ENCODE assay signal across 24 cellular contexts in genomic region chr5:137148656-137149055, GRCh38.
DNase-seq lines count a peak whose midpoint lies in the region; ATAC-seq and TF ChIP-seq lines count a peak whose summit lies in the region.
"Had no signal": no experiment of that assay in that cellular context is flagged by ENCODE, and none has a peak within 500 bp of the region (broad histone marks: within the 10 kb centered on the region; RNA-seq: fewer than 3 reads in every experiment).

No MANE protein-coding gene starts in this region.

- peaks cover 11% of the 10 kb centered on the region for H3K4me1 ChIP-seq in smooth muscle cell (ENCODE audit: low read depth)

- DNase-seq in NCI-H69 (lab: John Stamatoyannopoulos, UW): peak; percentile 44
- DNase-seq in astrocyte of the hippocampus (ENCODE audit: low read depth, low spot score): peak; percentile 38
- DNase-seq in myocyte (ENCODE audit: low read depth): peak; percentile 61
- DNase-seq in smooth muscle cell (lab: John Stamatoyannopoulos, UW; ENCODE audit: unreplicated experiment): no peak
- DNase-seq in AG20443 (ENCODE audit: low spot score): no peak
- DNase-seq in activated naive CD4-positive, alpha-beta T cell treated with anti-CD3 and anti-CD28 coated beads, Interleukin-2, amount 50 U/mL, for 72 hours (ENCODE audit: low spot score in 2 of 2): no peak
- DNase-seq: CD8-positive, alpha-beta memory T cell; DMS 273 treated with DMSO at 0.1 percent for 48 hours; HCEC 1CT; IMR-90; KG1; NCI-H1417 treated with DMSO at 0.1 percent for 48 hours; NCI-H187; NCI-H2171 treated with DMSO at 0.1 percent for 48 hours; NCI-H345; NCI-H510A treated with DMSO at 0.1 percent for 48 hours; NCI-H748 treated with DMSO at 0.1 percent for 48 hours; NK-92 treated with Interleukin-12 subunit alpha and Interleukin-12 subunit beta, amount 100 ng/mL, for 24 hours; PC-3; SK-N-SH had no signal

- peak overlapping the region; percentile 45 for H3K27ac ChIP-seq in smooth muscle cell (ENCODE audit: low read depth)
- H3K27ac ChIP-seq: C4-2B had no signal

- WGBS in smooth muscle cell (ENCODE audit: low lambda C conversion rate): 40% methylated on average over 2 of the region's 2 CpGs

- H2AFZ ChIP-seq in smooth muscle cell (ENCODE audit: low read depth): no peak overlapping the region
- H2AFZ ChIP-seq: GM23338 had no signal

- H3K4me2 ChIP-seq in smooth muscle cell: peak overlapping the region; percentile 24
- H3K4me2 ChIP-seq: GM23338, SK-N-SH had no signal

- H3F3A ChIP-seq in smooth muscle cell (ENCODE audit: low read depth): peaks cover 4% of the 10 kb centered on the region

- H3K27me3 ChIP-seq in smooth muscle cell (ENCODE audit: low read depth): no peaks in the 10 kb centered on the region

- H3K79me2 ChIP-seq in smooth muscle cell (ENCODE audit: low read depth): no peaks in the 10 kb centered on the region

- H3K36me3 ChIP-seq in smooth muscle cell (ENCODE audit: low read depth): no peaks in the 10 kb centered on the region

- peaks cover 2 to 3% of the 10 kb centered on the region in 2 donors for H3K9me3 Mint-ChIP-seq in activated naive CD4-positive, alpha-beta T cell treated with anti-CD3 and anti-CD28 coated beads, Interleukin-2, amount 50 U/mL, for 72 hours
- H3K9me3 Mint-ChIP-seq: GM23338 had no signal

- no peaks in the 10 kb centered on the region for H3K9me3 ChIP-seq in smooth muscle cell (replicated peaks; ENCODE audit: low read depth)
- H3K9me3 ChIP-seq: SK-N-SH had no signal

- TF ChIP-seq CTCF in smooth muscle cell (IDR thresholded peaks at IDR 0.05; ENCODE audit: borderline replicate concordance, insufficient read depth, poor library complexity, severe bottlenecking): no peak

- no peak overlapping the region for H3K27ac Mint-ChIP-seq in activated naive CD4-positive, alpha-beta T cell treated with anti-CD3 and anti-CD28 coated beads, Interleukin-2, amount 50 U/mL, for 72 hours
- H3K27ac Mint-ChIP-seq: B cell; CD8-positive, alpha-beta memory T cell; GM23338 had no signal

- H3K9ac ChIP-seq in smooth muscle cell (ENCODE audit: low read depth): no peak overlapping the region
- H3K9ac ChIP-seq: SK-N-SH had no signal

- no peak for ATAC-seq in activated naive CD4-positive, alpha-beta T cell treated with anti-CD3 and anti-CD28 coated beads, Interleukin-2, amount 50 U/mL, for 72 hours
- no peak for ATAC-seq in GM19328 (IDR thresholded peaks at IDR 0.05; ENCODE audit: unreplicated experiment)
- ATAC-seq: GM23338 had no signal

- no peaks in the 10 kb centered on the region for H3K36me3 Mint-ChIP-seq in activated naive CD4-positive, alpha-beta T cell treated with anti-CD3 and anti-CD28 coated beads, Interleukin-2, amount 50 U/mL, for 72 hours
- H3K36me3 Mint-ChIP-seq: CD8-positive, alpha-beta memory T cell had no signal

- no peaks in the 10 kb centered on the region for H4K20me1 ChIP-seq in smooth muscle cell (ENCODE audit: low read depth)

- no peak overlapping the region for H3K4me3 ChIP-seq in smooth muscle cell
- H3K4me3 ChIP-seq: GM23338 had no signal

Comparison
In these comparisons a context has a peak if more than half of its experiments do, and no peak if none do; other contexts are left out.
1. DNase-seq: peak in NCI-H69 (single experiment), astrocyte of the hippocampus (single experiment) and myocyte (single experiment); none in smooth muscle cell (single experiment), AG20443 (single experiment) and activated naive CD4-positive, alpha-beta T cell treated with anti-CD3 and anti-CD28 coated beads, Interleukin-2, amount 50 U/mL, for 72 hours (0 of 2).